29 cellular contexts compared by ENCODE assay signal in the genomic region with DNA sequence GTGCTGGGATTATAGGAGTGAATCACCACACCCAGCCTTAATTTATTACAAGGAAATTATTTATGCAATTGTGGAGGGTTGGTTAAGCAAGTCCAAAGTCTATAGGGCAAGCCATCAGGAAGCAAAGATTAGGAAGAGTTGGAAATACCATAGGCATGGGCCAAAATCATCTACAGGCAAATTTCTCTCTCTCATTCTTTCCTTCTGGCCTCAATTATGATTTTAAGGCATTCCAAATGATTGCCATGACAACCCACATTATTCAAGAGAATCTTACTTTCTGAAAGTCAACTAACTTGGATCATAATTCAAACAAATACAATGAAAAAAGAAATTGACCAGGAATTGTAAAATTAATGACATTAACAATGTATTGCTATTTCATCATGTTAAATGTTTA.
"Had no signal": no experiment of that assay in that cellular context is flagged by ENCODE, and none has a peak within 500 bp of the region (broad histone marks: within the 10 kb centered on the region; RNA-seq: fewer than 3 reads in every experiment).

No MANE protein-coding gene starts in this region.

- H3K4me3 ChIP-seq: adrenal gland, MG63 had no signal

- H3K27me3 Mint-ChIP-seq: activated B cell treated with CpG ODN at 0.5 μM for 24 hours; activated CD4-positive, alpha-beta memory T cell treated with anti-CD3 and anti-CD28 coated beads for 36 hours; activated CD4-positive, alpha-beta T cell treated with anti-CD3 and anti-CD28 coated beads, Interleukin-2, amount 10 ng/mL, durations not matched to agents 7 days and 5 days; activated naive CD4-positive, alpha-beta T cell treated with anti-CD3 and anti-CD28 coated beads, Interleukin-2, amount 10 ng/mL, durations not matched to agents 7 days and 5 days; activated naive CD8-positive, alpha-beta T cell treated with anti-CD3 and anti-CD28 coated beads for 36 hours; T-cell had no signal

- H3K36me3 ChIP-seq: adrenal gland had no signal

- H3K4me1 ChIP-seq: adrenal gland had no signal

- H3K4me3 Mint-ChIP-seq: activated B cell treated with CpG ODN at 0.5 μM for 24 hours; activated CD4-positive, alpha-beta memory T cell treated with anti-CD3 and anti-CD28 coated beads for 36 hours; activated CD4-positive, alpha-beta T cell treated with anti-CD3 and anti-CD28 coated beads, Interleukin-2, amount 10 ng/mL, durations not matched to agents 7 days and 5 days; activated naive CD4-positive, alpha-beta T cell treated with anti-CD3 and anti-CD28 coated beads, Interleukin-2, amount 10 ng/mL, durations not matched to agents 7 days and 5 days; activated naive CD8-positive, alpha-beta T cell treated with anti-CD3 and anti-CD28 coated beads for 36 hours; T-cell had no signal

- H3K27ac Mint-ChIP-seq: activated B cell treated with CpG ODN at 0.5 μM for 24 hours; activated CD4-positive, alpha-beta memory T cell treated with anti-CD3 and anti-CD28 coated beads for 36 hours; activated CD4-positive, alpha-beta T cell treated with anti-CD3 and anti-CD28 coated beads, Interleukin-2, amount 10 ng/mL, durations not matched to agents 7 days and 5 days; activated naive CD4-positive, alpha-beta T cell treated with anti-CD3 and anti-CD28 coated beads, Interleukin-2, amount 10 ng/mL, durations not matched to agents 7 days and 5 days; activated naive CD8-positive, alpha-beta T cell treated with anti-CD3 and anti-CD28 coated beads for 36 hours; activated T-helper 2 cell treated with anti-CD3 and anti-CD28 coated beads, Interferon-gamma antibody, Interleukin-2, Interleukin-4, amounts not matched to agents 10 μg/mL and 5 μg/mL and 100 μg/mL, durations not matched to agents 14 hours and 24 hours and 36 hours; T-cell had no signal

- H3K27me3 ChIP-seq: adrenal gland, MG63 had no signal

- H3K27ac ChIP-seq: adrenal gland, KMS-11 had no signal

- DNase-seq: activated B cell treated with CpG ODN at 0.5 μM for 24 hours; activated CD4-positive, alpha-beta memory T cell treated with anti-CD3 and anti-CD28 coated beads for 36 hours; activated CD4-positive, alpha-beta T cell treated with anti-CD3 and anti-CD28 coated beads for 1 hour; activated CD4-positive, alpha-beta T cell treated with anti-CD3 and anti-CD28 coated beads, Interleukin-2, amount 10 ng/mL, durations not matched to agents 7 days and 5 days; activated CD8-positive, alpha-beta memory T cell treated with anti-CD3 and anti-CD28 coated beads for 24 hours; activated gamma-delta T cell treated with Interleukin-2 at 50 U/mL for 16 hours; activated naive CD4-positive, alpha-beta T cell treated with anti-CD3 and anti-CD28 coated beads, Interleukin-2, amount 10 ng/mL, durations not matched to agents 7 days and 5 days; activated naive CD8-positive, alpha-beta T cell treated with anti-CD3 and anti-CD28 coated beads for 36 hours; activated T-cell treated with anti-CD3 and anti-CD28 coated beads, Interleukin-2, amount 50 U/mL, for 48 hours; adrenal gland; MG63; MV-4-11; NCI-H1105; NCI-H1436; NCI-H1694 treated with DMSO at 0.1 percent for 48 hours; NCI-H2029 treated with DMSO at 0.1 percent for 48 hours; NCI-H345; NCI-H510A; NCI-H526 treated with DMSO at 0.1 percent for 48 hours; NCI-H82; OCI-M1; SHP77 treated with DMSO at 0.1 percent for 48 hours; T-cell; T-helper 2 cell; T1000 had no signal

- H3K36me3 Mint-ChIP-seq: activated CD4-positive, alpha-beta memory T cell treated with anti-CD3 and anti-CD28 coated beads for 36 hours; activated naive CD4-positive, alpha-beta T cell treated with anti-CD3 and anti-CD28 coated beads, Interleukin-2, amount 10 ng/mL, durations not matched to agents 7 days and 5 days; activated naive CD8-positive, alpha-beta T cell treated with anti-CD3 and anti-CD28 coated beads for 36 hours; T-cell had no signal

- FAIRE-seq: RCC 7860, TTC549 had no signal

- H3K9ac ChIP-seq: KMS-11 had no signal

- ATAC-seq: T-cell had no signal

- H3K4me2 ChIP-seq: KMS-11 had no signal

- H3K4me1 Mint-ChIP-seq: activated B cell treated with CpG ODN at 0.5 μM for 24 hours; activated CD4-positive, alpha-beta T cell treated with anti-CD3 and anti-CD28 coated beads, Interleukin-2, amount 10 ng/mL, durations not matched to agents 7 days and 5 days; activated naive CD4-positive, alpha-beta T cell treated with anti-CD3 and anti-CD28 coated beads, Interleukin-2, amount 10 ng/mL, durations not matched to agents 7 days and 5 days; activated naive CD8-positive, alpha-beta T cell treated with anti-CD3 and anti-CD28 coated beads for 36 hours; T-cell had no signal
